In genomic region chr16:28975158-28975603, GRCh38 we compare ENCODE assay signal across 9 cellular contexts. TPM values are rescaled to one million over a fixed set of nuclear protein-coding genes. Genes with fewer than 3 reads are reported as not detected.
A peak's percentile ranks its signal among the peaks of the same experiment; 100 is the strongest.
DNase-seq lines count a peak whose midpoint lies in the region; ATAC-seq, FAIRE-seq and TF ChIP-seq lines count a peak whose summit lies in the region.
"Had no signal": no experiment of that assay in that cellular context is flagged by ENCODE, and none has a peak within 500 bp of the region (broad histone marks: within the 10 kb centered on the region; RNA-seq: fewer than 3 reads in every experiment).

No MANE protein-coding gene starts in this region.

- H2AFZ ChIP-seq in keratinocyte (ENCODE audit: control insufficient read depth, low read length), result peak overlapping the region; percentile 98

- dilution Hi-C loops in keratinocyte (cut with MboI; ENCODE audit: extremely low pct_ligation_motif_present, low sequenced_read_pairs), result no loop called here

- peak overlapping the region; percentile 88 for H3K9ac ChIP-seq in keratinocyte (ENCODE audit: control insufficient read depth, extremely low read depth, insufficient read depth, low read length)

- H3K4me3 ChIP-seq in DOHH2 (ENCODE audit: low read length) (peak overlapping the region; percentile 99), keratinocyte (ENCODE audit: control insufficient read depth in 2 of 3, extremely low read depth in 1 of 3, insufficient read depth in 2 of 3, low read depth in 1 of 3, low read length in 3 of 3) (peak overlapping the region; percentile 79 to 85 (median 84))

- H3K9me3 ChIP-seq in DOHH2 (ENCODE audit: control insufficient read depth, insufficient read depth, low read length) (no peaks in the 10 kb centered on the region), keratinocyte (ENCODE audit: control insufficient read depth, low read depth, low read length) (no peaks in the 10 kb centered on the region)

- H3K79me2 ChIP-seq in DOHH2 (ENCODE audit: control insufficient read depth, low read length) (peaks cover 14% of the 10 kb centered on the region), keratinocyte (ENCODE audit: control insufficient read depth, insufficient read depth, low read length) (peaks cover 20% of the 10 kb centered on the region)

- H3K4me3 Mint-ChIP-seq in activated naive CD8-positive, alpha-beta T cell, result peak overlapping the region; percentile 94

- H3K36me3 ChIP-seq in DOHH2 (ENCODE audit: control insufficient read depth, low read length), result no peaks in the 10 kb centered on the region; the same call in 1 of the 2 replicates
- H3K36me3 ChIP-seq in keratinocyte (ENCODE audit: control insufficient read depth in 2 of 2, extremely low read depth in 1 of 2, insufficient read depth in 2 of 2, low read length in 2 of 2), result peaks cover 9 to 15% of the 10 kb centered on the region in 2 experiments

- H3K9me2 ChIP-seq in DOHH2 (replicated peaks; ENCODE audit: control insufficient read depth, low read length), result no peaks in the 10 kb centered on the region

- H3K4me2 ChIP-seq in DOHH2 (ENCODE audit: low read length) (peak overlapping the region; percentile 88), keratinocyte (ENCODE audit: control insufficient read depth, extremely low read depth, insufficient read depth, low read depth, low read length) (peak overlapping the region; percentile 94)

- H3K27ac ChIP-seq in DOHH2 (ENCODE audit: low read depth, low read length), result no peak overlapping the region
- peak overlapping the region; percentile 89 for H3K27ac ChIP-seq in keratinocyte (ENCODE audit: control insufficient read depth, insufficient read depth, low read length)
- H3K27ac ChIP-seq in temporal lobe (ENCODE audit: low read depth, low read length), result peak overlapping the region; percentile 83

- no peaks in the 10 kb centered on the region for H4K20me1 ChIP-seq in DOHH2 (ENCODE audit: control insufficient read depth, insufficient read depth, low read depth, low read length)
- H4K20me1 ChIP-seq in keratinocyte (ENCODE audit: control insufficient read depth, extremely low read depth, insufficient read depth, low read length), result no peaks in the 10 kb centered on the region

- H3K27me3 ChIP-seq in DOHH2 (ENCODE audit: control insufficient read depth, low read length) (no peaks in the 10 kb centered on the region), keratinocyte (ENCODE audit: control insufficient read depth, extremely low read depth, insufficient read depth, low read length) (no peaks in the 10 kb centered on the region)

- peaks cover 31% of the 10 kb centered on the region for H3K4me1 Mint-ChIP-seq in activated naive CD8-positive, alpha-beta T cell (ENCODE audit: low read depth)

- peaks cover 5% of the 10 kb centered on the region for H3K36me3 Mint-ChIP-seq in activated naive CD8-positive, alpha-beta T cell

- H3K9me3 Mint-ChIP-seq in activated naive CD8-positive, alpha-beta T cell (ENCODE audit: low read depth), result no peaks in the 10 kb centered on the region

- 0 out of 2 replicates have a peak, but pooled peaks cover 7% of the 10 kb centered on the region for H3F3A ChIP-seq in DOHH2 (ENCODE audit: control insufficient read depth, insufficient read depth)

- DNase-seq in keratinocyte (ENCODE audit: low read depth, low spot score), result no peak
- DNase-seq in inferior parietal cortex (ENCODE audit: extremely low spot score), result no peak
- no peak for DNase-seq in GM19240 (ENCODE audit: insufficient read length, low spot score)

- ATAC-seq in HG02938 (IDR thresholded peaks at IDR 0.05; ENCODE audit: unreplicated experiment) (peak; percentile 16), HG02759 (IDR thresholded peaks at IDR 0.05; ENCODE audit: unreplicated experiment) (no peak)

- FAIRE-seq in keratinocyte (lab: Jason Lieb, UNC), result no peak

- H3K4me1 ChIP-seq in DOHH2 (ENCODE audit: control insufficient read depth, low read length), result peaks cover 13% of the 10 kb centered on the region
- H3K4me1 ChIP-seq in keratinocyte (ENCODE audit: control insufficient read depth, extremely low read depth, insufficient read depth, low read length), result peaks cover 8% of the 10 kb centered on the region

- H3K27ac Mint-ChIP-seq in activated naive CD8-positive, alpha-beta T cell, result peak overlapping the region; percentile 88

- no peaks in the 10 kb centered on the region for H3K9me1 ChIP-seq in keratinocyte (ENCODE audit: control insufficient read depth, extremely low read depth, insufficient read depth, low read length)

- no peaks in the 10 kb centered on the region for H3K27me3 Mint-ChIP-seq in activated naive CD8-positive, alpha-beta T cell

- TF ChIP-seq CTCF in DOHH2 (IDR thresholded peaks at IDR 0.05; ENCODE audit: low read depth, low read length, poor library complexity, severe bottlenecking), result no peak
- TF ChIP-seq CTCF in keratinocyte (optimal IDR thresholded peaks at IDR 0.05 in 1 of 3, IDR thresholded peaks at IDR 0.05 in 1 of 3, conservative IDR thresholded peaks at IDR 0.05 in 1 of 3; ENCODE audit: extremely low read depth in 1 of 3, insufficient read depth in 2 of 3, low read length in 3 of 3), result no peak

RNA-seq across cellular contexts. Expression of gene SPNS1, which starts 0.6 kb away (rescaled TPM):
- polyA plus RNA-seq in keratinocyte, result 16.3 to 34.7 TPM (median 23.7 TPM) in 3 replicates
- 8.5 TPM for polyA plus RNA-seq in keratinocyte (2011; ENCODE audit: low read depth)
- 17.6 and 34.6 TPM in 2 replicates for polyA plus RNA-seq in keratinocyte (2011; cell fraction: cytosol; rRNA removed)
- 74.6 and 84.8 TPM in 2 replicates for polyA plus RNA-seq in keratinocyte (2011; cell fraction: nucleus; rRNA removed)
- polyA plus RNA-seq in keratinocyte (2012; ENCODE audit: low replicate concordance), result 29.0 and 30.6 TPM in 2 replicates
- 22.7 to 59.2 TPM (median 33.6 TPM) in 3 replicates for polyA minus RNA-seq in keratinocyte
- polyA minus RNA-seq in keratinocyte (2011; cell fraction: cytosol; rRNA and poly(A)+ RNA removed), result 61.2 TPM
- polyA minus RNA-seq in keratinocyte (2011; cell fraction: nucleus; rRNA and poly(A)+ RNA removed), result 41.3 and 51.9 TPM in 2 replicates
- 16.5 TPM for total RNA-seq in temporal lobe

RNA-seq across cellular contexts. Expression of gene LAT, which starts 9.7 kb away (rescaled TPM):
- 1.2 to 3.0 TPM (median 1.2 TPM) in 3 replicates for polyA plus RNA-seq in keratinocyte
- polyA plus RNA-seq in keratinocyte (2011; ENCODE audit: low read depth), result 3.0 TPM
- polyA plus RNA-seq in keratinocyte (2011; cell fraction: cytosol; rRNA removed), result 0.26 and 0.46 TPM in 2 replicates
- 22.6 and 25.9 TPM in 2 replicates for polyA plus RNA-seq in keratinocyte (2011; cell fraction: nucleus; rRNA removed)
- 0.69 and 3.4 TPM in 2 replicates for polyA plus RNA-seq in keratinocyte (2012; ENCODE audit: low replicate concordance)
- 0.64 to 2.5 TPM (median 0.92 TPM) in 3 replicates for polyA minus RNA-seq in keratinocyte
- polyA minus RNA-seq in keratinocyte (2011; cell fraction: cytosol; rRNA and poly(A)+ RNA removed), result not detected
- polyA minus RNA-seq in keratinocyte (2011; cell fraction: nucleus; rRNA and poly(A)+ RNA removed), result 1.6 TPM in 2 replicates
- total RNA-seq in temporal lobe, result 0.49 TPM

RNA-seq across cellular contexts. Expression of gene NFATC2IP, which starts 24.4 kb away (rescaled TPM):
- polyA plus RNA-seq in keratinocyte, result 51.4 to 57.0 TPM (median 56.5 TPM) in 3 replicates
- polyA plus RNA-seq in keratinocyte (2011; ENCODE audit: low read depth), result 7.0 TPM
- polyA plus RNA-seq in keratinocyte (2011; cell fraction: cytosol; rRNA removed), result 22.1 and 33.7 TPM in 2 replicates
- polyA plus RNA-seq in keratinocyte (2011; cell fraction: nucleus; rRNA removed), result 199 and 221 TPM in 2 replicates
- polyA plus RNA-seq in keratinocyte (2012; ENCODE audit: low replicate concordance), result 22.4 and 28.8 TPM in 2 replicates
- 25.5 to 68.1 TPM (median 41.3 TPM) in 3 replicates for polyA minus RNA-seq in keratinocyte
- 11.5 TPM for polyA minus RNA-seq in keratinocyte (2011; cell fraction: cytosol; rRNA and poly(A)+ RNA removed)
- polyA minus RNA-seq in keratinocyte (2011; cell fraction: nucleus; rRNA and poly(A)+ RNA removed), result 36.9 and 58.0 TPM in 2 replicates
- 23.4 TPM for total RNA-seq in temporal lobe

RNA-seq across cellular contexts. Expression of gene CD19, which starts 43.4 kb away (rescaled TPM):
- 0.04 TPM in 1 of 3 replicates, not detected in the others for polyA plus RNA-seq in keratinocyte
- polyA plus RNA-seq in keratinocyte (2011; ENCODE audit: low read depth), result not detected
- polyA plus RNA-seq in keratinocyte (2011; cell fraction: cytosol; rRNA removed), result not detected in 2 replicates
- polyA plus RNA-seq in keratinocyte (2011; cell fraction: nucleus; rRNA removed), result not detected in 2 replicates
- not detected in 2 replicates for polyA plus RNA-seq in keratinocyte (2012; ENCODE audit: low replicate concordance)
- polyA minus RNA-seq in keratinocyte, result not detected in 3 replicates
- polyA minus RNA-seq in keratinocyte (2011; cell fraction: cytosol; rRNA and poly(A)+ RNA removed), result not detected
- polyA minus RNA-seq in keratinocyte (2011; cell fraction: nucleus; rRNA and poly(A)+ RNA removed), result not detected in 2 replicates
- total RNA-seq in temporal lobe, result 0.74 TPM
- total RNA-seq: NCI-H460 had no signal

RNA-seq across cellular contexts. Expression of gene RABEP2, which starts 50.1 kb away (rescaled TPM):
- polyA plus RNA-seq in keratinocyte, result 8.7 to 11.8 TPM (median 9.0 TPM) in 3 replicates
- polyA plus RNA-seq in keratinocyte (2011; ENCODE audit: low read depth), result 9.7 TPM
- polyA plus RNA-seq in keratinocyte (2011; cell fraction: cytosol; rRNA removed), result 3.6 and 12.6 TPM in 2 replicates
- 11.8 and 14.4 TPM in 2 replicates for polyA plus RNA-seq in keratinocyte (2011; cell fraction: nucleus; rRNA removed)
- 5.8 and 14.4 TPM in 2 replicates for polyA plus RNA-seq in keratinocyte (2012; ENCODE audit: low replicate concordance)
- polyA minus RNA-seq in keratinocyte, result 4.3 to 5.6 TPM (median 4.8 TPM) in 3 replicates
- 11.5 TPM for polyA minus RNA-seq in keratinocyte (2011; cell fraction: cytosol; rRNA and poly(A)+ RNA removed)
- polyA minus RNA-seq in keratinocyte (2011; cell fraction: nucleus; rRNA and poly(A)+ RNA removed), result 9.1 and 10.0 TPM in 2 replicates
- total RNA-seq in temporal lobe, result 12.0 TPM
